ENCODE assay signal across 12 cellular contexts in genomic region chrX:20181563-20182329, GRCh38. TPM values are rescaled to one million over a fixed set of nuclear protein-coding genes. Genes with fewer than 3 reads are reported as not detected.
DNase-seq lines count a peak whose midpoint lies in the region; ATAC-seq, FAIRE-seq and TF ChIP-seq lines count a peak whose summit lies in the region.
"Had no signal": no experiment of that assay in that cellular context is flagged by ENCODE, and none has a peak within 500 bp of the region (broad histone marks: within the 10 kb centered on the region; RNA-seq: fewer than 3 reads in every experiment).

No MANE protein-coding gene starts in this region.

- peak overlapping the region in 7 of 8 donors; percentile 49 to 86 (median 62) for H3K27ac Mint-ChIP-seq in CD8-positive, alpha-beta memory T cell
- H3K27ac Mint-ChIP-seq in T-helper 17 cell: peak overlapping the region; percentile 56

- H3K9me3 Mint-ChIP-seq in CD8-positive, alpha-beta memory T cell: no peaks in the 10 kb centered on the region

- peak; percentile 52 for ATAC-seq in GM21360 (IDR thresholded peaks at IDR 0.05; ENCODE audit: unreplicated experiment)
- peak; percentile 32 for ATAC-seq in T-helper 17 cell

- H3K27me3 Mint-ChIP-seq in CD8-positive, alpha-beta memory T cell: peaks cover 0 to 2% of the 10 kb centered on the region in 2 donors
- no peaks in the 10 kb centered on the region for H3K27me3 Mint-ChIP-seq in T-helper 17 cell

- H3K4me2 ChIP-seq in endothelial cell of umbilical vein (ENCODE audit: insufficient read depth, low read length): no peak overlapping the region

- dilution Hi-C loops in endothelial cell of umbilical vein (cut with MboI; ENCODE audit: extremely low pct_ligation_motif_present, low sequenced_read_pairs): no loop called here

- H3K4me1 ChIP-seq in CD8-positive, alpha-beta memory T cell (ENCODE audit: insufficient read depth, low read length): peaks cover 5% of the 10 kb centered on the region
- no peaks in the 10 kb centered on the region for H3K4me1 ChIP-seq in endothelial cell of umbilical vein (ENCODE audit: control insufficient read depth, extremely low read depth, insufficient read depth, low read length)
- H3K4me1 ChIP-seq: esophagus squamous epithelium had no signal

- H3K9ac ChIP-seq in endothelial cell of umbilical vein (replicated peaks; ENCODE audit: extremely low read depth, insufficient read depth, low read length): no peak overlapping the region

- intact Hi-C loops in endothelial cell of umbilical vein (cut with micrococcal nuclease): no loop called here

- POLR2A ChIA-PET in CD8-positive, alpha-beta memory T cell (lab: Charles Lee): no interaction called here
- POLR2A ChIA-PET in endothelial cell of umbilical vein (lab: Charles Lee): no interaction called here

- no peak overlapping the region for H2AFZ ChIP-seq in endothelial cell of umbilical vein (ENCODE audit: low read depth, low read length)

- H3K27me3 ChIP-seq in CD8-positive, alpha-beta memory T cell (ENCODE audit: insufficient read depth, low read length, poor library complexity, severe bottlenecking): no peaks in the 10 kb centered on the region
- H3K27me3 ChIP-seq in endothelial cell of umbilical vein (ENCODE audit: control insufficient read depth in 2 of 2, insufficient read depth in 2 of 2, low read length in 2 of 2): no peaks in the 10 kb centered on the region
- H3K27me3 ChIP-seq: esophagus squamous epithelium had no signal

- H3K36me3 ChIP-seq in CD8-positive, alpha-beta memory T cell (ENCODE audit: insufficient read depth, low read length): no peaks in the 10 kb centered on the region
- H3K36me3 ChIP-seq in endothelial cell of umbilical vein (ENCODE audit: control insufficient read depth in 2 of 2, extremely low read depth in 1 of 2, insufficient read depth in 2 of 2, low read length in 2 of 2): no peaks in the 10 kb centered on the region

- H3K9me3 ChIP-seq in CD8-positive, alpha-beta memory T cell (ENCODE audit: low read length): no peaks in the 10 kb centered on the region
- H3K9me3 ChIP-seq in T-helper 17 cell (ENCODE audit: control insufficient read depth, low read length, poor library complexity, severe bottlenecking): no peaks in the 10 kb centered on the region
- no peaks in the 10 kb centered on the region for H3K9me3 ChIP-seq in endothelial cell of umbilical vein (replicated peaks; ENCODE audit: control insufficient read depth, insufficient read depth, low read length)
- H3K9me3 ChIP-seq: esophagus squamous epithelium had no signal

- no peak for DNase-seq in CD8-positive, alpha-beta memory T cell
- DNase-seq in T-helper 17 cell (no peak), endothelial cell of umbilical vein (ENCODE audit: low read depth, low spot score) (no peak), HUDEP-2 (lab: John Stamatoyannopoulos, UW; ENCODE audit: unreplicated experiment in 76 of 76) (no peak), pons (ENCODE audit: low spot score) (no peak), GM19240 (ENCODE audit: insufficient read length, low spot score) (no peak), germinal center (ENCODE audit: low spot score) (no peak)
- DNase-seq: esophagus squamous epithelium, Karpas-422, NCI-H2029 treated with DMSO at 0.1 percent for 48 hours had no signal

- H3K79me2 ChIP-seq in endothelial cell of umbilical vein (ENCODE audit: control insufficient read depth, insufficient read depth, low read length): no peaks in the 10 kb centered on the region

- H3K27ac ChIP-seq in CD8-positive, alpha-beta memory T cell (ENCODE audit: low read depth, low read length): no peak overlapping the region
- H3K27ac ChIP-seq in endothelial cell of umbilical vein (ENCODE audit: insufficient read depth, low read depth, low read length): no peak overlapping the region
- H3K27ac ChIP-seq: C4-2B, esophagus squamous epithelium had no signal

- peaks cover 13 to 31% (median 20%) of the 10 kb centered on the region in 3 donors for H3K4me1 Mint-ChIP-seq in CD8-positive, alpha-beta memory T cell
- H3K4me1 Mint-ChIP-seq in T-helper 17 cell: peaks cover 14% of the 10 kb centered on the region

- no TSS peak for BruUV-seq in endothelial cell of umbilical vein (replicated peaks; lab: Mats Ljungman, UMichigan)

- H3K9me1 ChIP-seq in endothelial cell of umbilical vein (replicated peaks; ENCODE audit: control insufficient read depth, extremely low read depth, insufficient read depth, low read length): no peaks in the 10 kb centered on the region

- CTCF ChIA-PET in CD8-positive, alpha-beta memory T cell (lab: Charles Lee): no interaction called here
- CTCF ChIA-PET in endothelial cell of umbilical vein (lab: Charles Lee): no interaction called here

- peaks cover 3 to 59% (median 6%) of the 10 kb centered on the region in 3 donors for H3K36me3 Mint-ChIP-seq in CD8-positive, alpha-beta memory T cell
- peaks cover 4% of the 10 kb centered on the region for H3K36me3 Mint-ChIP-seq in T-helper 17 cell (ENCODE audit: low read depth)

- H3K4me3 ChIP-seq in CD8-positive, alpha-beta memory T cell (ENCODE audit: low read length): no peak overlapping the region
- no peak overlapping the region for H3K4me3 ChIP-seq in endothelial cell of umbilical vein (replicated peaks in 1 of 3; ENCODE audit: insufficient read depth in 1 of 3, low read depth in 1 of 3, low read length in 3 of 3)
- H3K4me3 ChIP-seq: esophagus squamous epithelium had no signal

- no peak for TF ChIP-seq POLR2A in endothelial cell of umbilical vein (IDR thresholded peaks at IDR 0.05; ENCODE audit: low read depth, low read length)

- FAIRE-seq in endothelial cell of umbilical vein (lab: Jason Lieb, UNC): peak; percentile 70

- no peak overlapping the region for H3K4me3 Mint-ChIP-seq in CD8-positive, alpha-beta memory T cell
- H3K4me3 Mint-ChIP-seq in T-helper 17 cell: no peak overlapping the region

- H4K20me1 ChIP-seq in endothelial cell of umbilical vein (replicated peaks; ENCODE audit: control insufficient read depth, extremely low read depth, insufficient read depth, low read length): no peaks in the 10 kb centered on the region

- TF ChIP-seq CTCF in endothelial cell of umbilical vein (IDR thresholded peaks at IDR 0.05; ENCODE audit: extremely low read depth in 1 of 2, insufficient read depth in 1 of 2, low read depth in 1 of 2, low read length in 2 of 2): no peak

TF ChIP-seq in endothelial cell of umbilical vein, 7 proteins besides CTCF, POLR2A, EP300 and RAD21:
- TF ChIP-seq MAX (IDR thresholded peaks at IDR 0.05; ENCODE audit: insufficient read depth, insufficient read length): no peak
- TF ChIP-seq EZH2 (IDR thresholded peaks at IDR 0.05; ENCODE audit: borderline replicate concordance, low read depth, low read length, severe bottlenecking): no peak
- TF ChIP-seq MYC (IDR thresholded peaks at IDR 0.05; ENCODE audit: low read depth, low read length): no peak
- TF ChIP-seq FOS (IDR thresholded peaks at IDR 0.05; ENCODE audit: borderline replicate concordance, insufficient read depth, low read length): no peak
- no peak for TF ChIP-seq GATA2 (IDR thresholded peaks at IDR 0.05; ENCODE audit: insufficient read depth, insufficient read length, low read depth, low read length)
- no peak for TF ChIP-seq JUN (IDR thresholded peaks at IDR 0.05; ENCODE audit: borderline replicate concordance, insufficient read depth, insufficient read length, low read depth)
- no peak for TF ChIP-seq POLR2AphosphoS5 (IDR thresholded peaks at IDR 0.05; ENCODE audit: insufficient read depth, low read depth, low read length)

RNA-seq across cellular contexts. Expression of gene EIF1AX, which starts 40.1 kb away (rescaled TPM):
- 100 to 1,000 TPM; 205 to 208 TPM for total RNA-seq in CD8-positive, alpha-beta memory T cell
- polyA plus RNA-seq in CD8-positive, alpha-beta memory T cell: 97.1 TPM
- total RNA-seq in T-helper 17 cell (10 to 100 TPM; 34.3 to 36.5 TPM), endothelial cell of umbilical vein (89.4 and 94.7 TPM in 2 replicates)
- 7.9 and 12.8 TPM in 2 replicates for polyA plus RNA-seq in endothelial cell of umbilical vein
- 24.1 and 28.8 TPM in 2 replicates for polyA plus RNA-seq in endothelial cell of umbilical vein (2011; cell fraction: cytosol; rRNA removed)
- 8.8 and 19.4 TPM in 2 replicates for polyA plus RNA-seq in endothelial cell of umbilical vein (2011; cell fraction: nucleus; rRNA removed)
- 51.0 and 84.9 TPM in 2 replicates for polyA plus RNA-seq in endothelial cell of umbilical vein (2012)
- 5.8 and 6.3 TPM in 2 replicates for polyA minus RNA-seq in endothelial cell of umbilical vein
- polyA minus RNA-seq in endothelial cell of umbilical vein (2011; cell fraction: cytosol; rRNA and poly(A)+ RNA removed): 157 TPM
- 10.6 and 11.1 TPM in 2 replicates for polyA minus RNA-seq in endothelial cell of umbilical vein (2011; cell fraction: nucleus; rRNA and poly(A)+ RNA removed)
